In the genomic region with DNA sequence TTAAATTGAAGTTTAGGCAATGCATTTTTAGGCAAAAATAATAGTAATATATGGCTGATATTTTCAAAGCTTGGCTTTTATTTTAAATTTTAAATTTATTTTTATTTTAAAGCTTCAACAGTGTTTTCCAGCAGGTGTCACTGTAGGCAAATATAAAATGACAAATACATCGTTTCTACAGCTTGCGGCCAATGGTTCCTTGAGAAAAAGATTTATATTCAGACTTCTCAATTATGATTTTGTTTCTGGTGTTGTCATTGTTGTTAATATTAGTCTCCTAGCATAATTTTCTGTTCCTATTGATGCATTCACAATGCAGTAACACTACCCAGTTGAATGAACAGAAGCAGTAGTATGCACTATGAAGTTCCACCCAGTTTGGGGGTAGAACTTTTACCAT, we compare ENCODE assay signal across 10 cellular contexts.
DNase-seq lines count a peak whose midpoint lies in the region; ATAC-seq, FAIRE-seq and TF ChIP-seq lines count a peak whose summit lies in the region.
"Had no signal": no experiment of that assay in that cellular context is flagged by ENCODE, and none has a peak within 500 bp of the region (broad histone marks: within the 10 kb centered on the region; RNA-seq: fewer than 3 reads in every experiment).

No MANE protein-coding gene starts in this region.

- no peak overlapping the region for H3K27ac Mint-ChIP-seq in mesothelial cell of epicardium

- H3K4me3 Mint-ChIP-seq in mesothelial cell of epicardium = no peak overlapping the region

- ATAC-seq in GM18519 (IDR thresholded peaks at IDR 0.05; ENCODE audit: low FRiP score, unreplicated experiment) (no peak), HG03460 (IDR thresholded peaks at IDR 0.05; ENCODE audit: unreplicated experiment) (no peak)

- no peaks in the 10 kb centered on the region for H3K4me1 Mint-ChIP-seq in mesothelial cell of epicardium

- peak; percentile 83 for DNase-seq in NCI-H146 (lab: John Stamatoyannopoulos, UW)
- peak; percentile 27 for DNase-seq in astrocyte of the cerebellum (ENCODE audit: low read depth)
- no peak for DNase-seq in mesothelial cell of epicardium (ENCODE audit: low spot score in 2 of 2, unreplicated experiment in 2 of 2)
- no peak for DNase-seq in AG08395 (ENCODE audit: low spot score)
- DNase-seq in T-helper 1 cell = no peak
- DNase-seq: central memory CD4-positive, alpha-beta T cell had no signal

- H3K27me3 Mint-ChIP-seq in mesothelial cell of epicardium (ENCODE audit: low read depth) = peaks cover 36% of the 10 kb centered on the region

- no peaks in the 10 kb centered on the region for H3K36me3 Mint-ChIP-seq in mesothelial cell of epicardium

- FAIRE-seq in G401.6 (lab: Jason Lieb, UNC) = peak; percentile 91
- FAIRE-seq: GM19239 had no signal

- in situ Hi-C loops in astrocyte of the cerebellum (cut with HindIII; ENCODE audit: low sequenced_read_pairs) = no loop called here

- no peaks in the 10 kb centered on the region for H3K9me3 Mint-ChIP-seq in mesothelial cell of epicardium

- no peak overlapping the region for H3K4me3 ChIP-seq in astrocyte of the cerebellum (ENCODE audit: low read depth, low read length)

- TF ChIP-seq CTCF in astrocyte of the cerebellum (IDR thresholded peaks at IDR 0.05; ENCODE audit: low read depth, low read length, missing control alignments) = no peak
- peak; percentile 44 for TF ChIP-seq CTCF in mesothelial cell of epicardium (IDR thresholded peaks at IDR 0.05; ENCODE audit: unreplicated experiment)

Comparison
In these comparisons a context has a peak if more than half of its experiments do, and no peak if none do; other contexts are left out.
1. DNase-seq: peak in NCI-H146 (single experiment) and astrocyte of the cerebellum (single experiment); none in mesothelial cell of epicardium (0 of 2), AG08395 (single experiment) and T-helper 1 cell (0 of 5).